ENCODE assay signal across 8 cellular contexts in the genomic region with DNA sequence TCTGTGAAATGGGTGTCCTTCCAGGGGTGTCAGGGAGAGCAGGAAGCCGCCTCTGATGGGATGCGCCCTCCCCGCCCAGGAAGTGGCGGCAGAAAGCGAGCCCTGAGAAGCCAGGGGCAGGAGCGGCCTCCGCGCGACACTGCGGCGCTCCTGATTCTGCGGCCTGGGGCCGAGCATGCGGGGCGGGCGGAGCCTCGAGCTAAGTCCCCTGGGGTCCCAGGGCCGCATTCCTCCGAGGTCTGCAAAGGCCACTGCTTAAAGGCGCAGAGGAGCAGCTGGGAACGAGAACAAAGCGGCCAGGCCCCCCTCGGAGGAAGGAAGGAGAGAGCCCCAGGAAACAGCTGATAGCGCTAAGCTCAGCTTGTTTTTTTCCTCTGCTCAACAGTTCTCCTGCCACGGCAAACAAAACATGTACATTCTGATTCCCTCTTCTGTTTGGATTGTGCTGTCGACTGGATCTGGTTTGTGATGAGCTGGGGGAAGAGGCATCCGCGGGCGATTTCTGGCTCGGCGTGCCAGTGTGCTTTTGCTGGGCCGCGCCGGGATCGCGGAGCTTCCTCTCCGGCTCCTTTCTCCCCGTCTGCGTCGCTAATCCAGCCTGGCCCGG. TPM values are rescaled to one million over a fixed set of nuclear protein-coding genes. Genes with fewer than 3 reads are reported as not detected.
A peak's percentile ranks its signal among the peaks of the same experiment; 100 is the strongest.
DNase-seq lines count a peak whose midpoint lies in the region; ATAC-seq, FAIRE-seq and TF ChIP-seq lines count a peak whose summit lies in the region.

No MANE protein-coding gene starts in this region.

- intact Hi-C loops in aorta (cut with DNase I): no loop called here

- ATAC-seq in GM18502 (IDR thresholded peaks at IDR 0.05; ENCODE audit: poor library complexity, unreplicated experiment): peak; percentile 35
- ATAC-seq in aorta (ENCODE audit: low FRiP score): peak; percentile 66

- H3K4me3 Mint-ChIP-seq in glutamatergic neuron (ENCODE audit: unreplicated experiment): peak overlapping the region; percentile 78

- H3K4me1 ChIP-seq in neuron (ENCODE audit: insufficient read depth, low read length) (peaks cover 3% of the 10 kb centered on the region), aorta (ENCODE audit: control insufficient read depth in 1 of 2, insufficient read depth in 2 of 2, low read length in 2 of 2) (no peaks in the 10 kb centered on the region)

- peaks cover 5% of the 10 kb centered on the region for H3K36me3 Mint-ChIP-seq in glutamatergic neuron (ENCODE audit: unreplicated experiment)

- H3K4me1 Mint-ChIP-seq in glutamatergic neuron (ENCODE audit: low read depth, unreplicated experiment): peaks cover 13% of the 10 kb centered on the region

- WGBS in aorta, 2 donors: 17 to 19% methylated on average over 41 of the region's 41 CpGs

- no peaks in the 10 kb centered on the region for H3K36me3 ChIP-seq in neuron (ENCODE audit: insufficient read depth, low read length)
- no peaks in the 10 kb centered on the region for H3K36me3 ChIP-seq in aorta (ENCODE audit: control insufficient read depth in 1 of 2, insufficient read depth in 2 of 2, low read length in 1 of 2)

- peaks cover 9% of the 10 kb centered on the region for H3K9me3 Mint-ChIP-seq in glutamatergic neuron (ENCODE audit: unreplicated experiment)

- TF ChIP-seq CTCF in glutamatergic neuron (IDR thresholded peaks at IDR 0.05; ENCODE audit: partially characterized antibody, unreplicated experiment): no peak

- peak overlapping the region; percentile 22 for H3K27ac Mint-ChIP-seq in glutamatergic neuron (ENCODE audit: unreplicated experiment)

- H3K27me3 ChIP-seq in neuron (ENCODE audit: insufficient read depth, low read length) (no peaks in the 10 kb centered on the region), aorta (ENCODE audit: control insufficient read depth in 1 of 2, insufficient read depth in 2 of 2, low read length in 1 of 2) (no peaks in the 10 kb centered on the region)

- H3K4me3 ChIP-seq in neuron (ENCODE audit: low read length) (peak overlapping the region; percentile 38), aorta (ENCODE audit: low read length in 2 of 2) (peak overlapping the region in 1 of 2 donors; percentile 9)

- peak; percentile 83 to 87 for DNase-seq in Kasumi-1 (lab: John Stamatoyannopoulos, UW)
- peak; percentile 29 for DNase-seq in activated gamma-delta T cell (lab: John Stamatoyannopoulos, UW)
- peak; percentile 76 for DNase-seq in glutamatergic neuron
- DNase-seq in aorta: peak; percentile 68 to 86
- DNase-seq in NCI-H446 treated with DMSO at 0.1 percent for 48 hours (lab: John Stamatoyannopoulos, UW): no peak
- DNase-seq in urothelium cell line (ENCODE audit: low spot score): no peak

- H3K27me3 Mint-ChIP-seq in glutamatergic neuron (ENCODE audit: unreplicated experiment): peaks cover 2% of the 10 kb centered on the region

- H3K9me3 ChIP-seq in neuron (ENCODE audit: low read length): no peaks in the 10 kb centered on the region
- H3K9me3 ChIP-seq in aorta (ENCODE audit: control insufficient read depth, low read length): no peaks in the 10 kb centered on the region

- H2AFZ ChIP-seq in neuron (ENCODE audit: low read depth, low read length): peak overlapping the region; percentile 77

- H3K27ac ChIP-seq in aorta (ENCODE audit: low read depth in 1 of 2, low read length in 2 of 2): no peak overlapping the region

- no peak for FAIRE-seq in urothelium cell line (lab: Jason Lieb, UNC)

RNA-seq across cellular contexts. Expression of a gene that starts 34.1 kb away (rescaled TPM):
- total RNA-seq in glutamatergic neuron (ENCODE audit: unreplicated experiment): not detected
- total RNA-seq in aorta: under 1 TPM in 1 of 2 donors, not detected in 1; 0.23 TPM
- polyA plus RNA-seq in aorta: not detected

RNA-seq across cellular contexts. Expression of a gene that starts 59.2 kb away (rescaled TPM):
- total RNA-seq in glutamatergic neuron (ENCODE audit: unreplicated experiment): 95.0 TPM
- 10 to 100 TPM; 68.3 to 76.3 TPM for total RNA-seq in aorta
- 100 to 1,000 TPM; 123 to 221 TPM for polyA plus RNA-seq in aorta

Comparison
In these comparisons a context has a peak if more than half of its experiments do, and no peak if none do; other contexts are left out.
1. DNase-seq: peak in Kasumi-1 (2 of 2), activated gamma-delta T cell (single experiment), glutamatergic neuron (single experiment) and aorta (2 of 2); none in NCI-H446 treated with DMSO at 0.1 percent for 48 hours (single experiment) and urothelium cell line (single experiment).